ENCODE assay signal across 8 cellular contexts in the genomic region with DNA sequence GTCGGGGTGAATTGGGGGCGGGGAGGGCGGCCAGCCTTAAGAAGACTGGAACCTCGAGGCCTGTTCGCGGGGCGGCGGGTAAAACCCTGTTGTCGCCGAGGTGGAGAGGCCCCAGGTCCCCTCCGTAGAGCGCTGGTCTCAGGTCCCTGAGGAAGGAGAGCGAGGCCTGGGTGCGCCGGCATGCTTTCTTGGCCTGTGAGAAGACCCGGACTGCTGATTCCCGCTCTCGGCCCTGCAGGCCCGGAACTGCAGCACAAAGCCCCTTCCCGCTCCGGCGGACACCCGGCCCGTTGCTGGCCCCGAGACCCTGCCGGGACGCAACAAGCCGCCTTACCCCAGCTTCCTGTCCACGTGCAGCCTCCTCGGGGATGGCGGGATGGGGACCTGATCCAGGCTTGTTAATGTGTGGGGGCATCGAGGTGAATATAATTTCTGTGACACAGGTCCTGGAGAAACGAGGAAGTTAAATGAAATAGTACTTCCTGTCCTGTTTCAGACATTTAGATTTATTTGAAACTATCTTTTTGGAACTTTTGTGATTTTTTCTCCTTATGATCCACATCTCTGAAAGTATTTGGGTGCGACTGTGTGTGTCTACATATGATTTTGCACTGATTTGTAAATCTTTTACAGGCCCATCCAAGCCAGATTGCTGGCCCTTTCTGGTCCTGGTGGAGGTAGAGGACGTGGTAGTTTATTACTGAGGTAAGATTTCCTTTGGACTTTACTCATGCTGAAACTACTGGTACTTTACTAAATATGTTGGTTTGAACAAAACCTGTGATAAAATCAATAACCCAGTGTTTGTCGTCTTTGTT.
DNase-seq lines count a peak whose midpoint lies in the region; ATAC-seq lines count a peak whose summit lies in the region.

No MANE protein-coding gene starts in this region.

- peak; percentile 18 for DNase-seq in activated T-cell treated with anti-CD3 and anti-CD28 coated beads for 24 hours (ENCODE audit: low read depth)
- no peak for DNase-seq in activated T-cell treated with anti-CD3 and anti-CD28 coated beads, Interleukin-2, amount 50 U/mL, for 1 hour
- peak; percentile 60 for DNase-seq in NCI-H526 treated with DMSO at 0.1 percent for 48 hours (lab: John Stamatoyannopoulos, UW)
- peak; percentile 46 for DNase-seq in iPS-NIHi11 (ENCODE audit: low spot score)
- DNase-seq in stimulated activated CD4-positive, alpha-beta T cell treated with anti-CD3 and anti-CD28 coated beads, Interleukin-1b, Interleukin-23, amount 100 ng/mL, for 48 hours, result peak; percentile 52
- no peak for DNase-seq in SIG-M5 treated with dmso at 0.1 percent for 504 hours (lab: John Stamatoyannopoulos, UW; ENCODE audit: unreplicated experiment)

- peak; percentile 7 for ATAC-seq in HG02759 (IDR thresholded peaks at IDR 0.05; ENCODE audit: unreplicated experiment)

- H3K27ac ChIP-seq in angular gyrus (ENCODE audit: low read depth, low read length), result peak overlapping the region; percentile 81

Comparison
In these comparisons a context has a peak if more than half of its experiments do, and no peak if none do; other contexts are left out.
1. DNase-seq: peak in activated T-cell treated with anti-CD3 and anti-CD28 coated beads for 24 hours (single experiment), NCI-H526 treated with DMSO at 0.1 percent for 48 hours (single experiment), iPS-NIHi11 (single experiment) and stimulated activated CD4-positive, alpha-beta T cell treated with anti-CD3 and anti-CD28 coated beads, Interleukin-1b, Interleukin-23, amount 100 ng/mL, for 48 hours (single experiment); none in activated T-cell treated with anti-CD3 and anti-CD28 coated beads, Interleukin-2, amount 50 U/mL, for 1 hour (single experiment) and SIG-M5 treated with dmso at 0.1 percent for 504 hours (single experiment).